In the genomic region with DNA sequence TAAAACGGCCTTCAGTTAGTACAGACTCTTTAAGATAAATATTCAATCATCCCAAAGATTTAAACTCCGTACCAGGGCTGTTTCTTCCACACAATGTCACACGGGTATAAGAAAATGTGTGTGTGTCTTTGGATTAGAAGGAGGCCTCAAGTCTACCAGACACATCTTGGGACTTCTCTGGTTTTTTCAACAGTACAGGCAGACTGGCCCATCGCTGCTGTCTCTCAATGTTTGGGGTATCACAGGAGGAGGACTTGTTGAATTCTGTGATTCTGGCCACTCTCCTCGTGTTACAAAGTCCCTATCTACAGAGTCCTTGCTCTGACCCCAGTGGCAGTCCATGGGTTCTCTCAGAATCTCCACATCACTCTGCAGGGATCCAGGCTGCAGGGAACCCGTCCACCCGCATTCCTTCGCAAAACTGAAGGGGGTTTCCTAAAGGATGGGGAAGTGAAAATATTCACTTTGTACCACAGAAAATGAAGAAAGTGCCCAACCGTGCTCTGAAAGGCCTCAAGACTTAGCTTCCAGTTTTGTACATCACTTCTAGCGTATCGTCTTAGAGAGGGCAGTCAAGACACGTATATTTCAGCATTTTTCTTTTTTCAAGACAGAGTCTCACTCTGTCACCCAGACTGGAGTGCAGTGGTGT, we compare ENCODE assay signal across 25 cellular contexts.
DNase-seq lines count a peak whose midpoint lies in the region; ATAC-seq lines count a peak whose summit lies in the region.
"Had no signal": no experiment of that assay in that cellular context is flagged by ENCODE, and none has a peak within 500 bp of the region (broad histone marks: within the 10 kb centered on the region; RNA-seq: fewer than 3 reads in every experiment).

No MANE protein-coding gene starts in this region.

- ATAC-seq in GM18502 (IDR thresholded peaks at IDR 0.05; ENCODE audit: poor library complexity, unreplicated experiment), result peak; percentile 61
- ATAC-seq in GM21381 (IDR thresholded peaks at IDR 0.05; ENCODE audit: unreplicated experiment), result peak; percentile 57
- peak; percentile 76 for ATAC-seq in HG03432 (IDR thresholded peaks at IDR 0.05; ENCODE audit: unreplicated experiment)
- ATAC-seq in stimulated activated memory B cell treated with anti-CD40 and anti-IgM and Interleukin-4, amounts not matched to agents 10 μg/mL and 1 μg/mL and 100 μg/mL, for 72 hours, result peak; percentile 88
- no peak for ATAC-seq in GM19463 (IDR thresholded peaks at IDR 0.05; ENCODE audit: unreplicated experiment)
- ATAC-seq: heart right ventricle, left lung, WTC11 had no signal

- DNase-seq in GDM1 (lab: John Stamatoyannopoulos, UW) (no peak), LoVo (ENCODE audit: low spot score) (no peak)
- DNase-seq: activated CD4-positive, alpha-beta memory T cell treated with anti-CD3 and anti-CD28 coated beads, Interleukin-2, amount 10 ng/mL, durations not matched to agents 7 days and 5 days; activated gamma-delta T cell treated with Interleukin-2 at 50 U/mL for 16 hours; activated T-cell treated with anti-CD3 and anti-CD28 coated beads for 4 hours; adrenal gland; CD4-positive, alpha-beta T cell; cortex of kidney; heart right ventricle; HFFc6; KG1; left lung; NCI-H1048; NCI-H2029 treated with DMSO at 0.1 percent for 48 hours; NCI-H446 treated with DMSO at 0.1 percent for 48 hours; nephron progenitor cell; posterior cingulate gyrus; stimulated activated naive CD4-positive, alpha-beta T cell; T-helper 2 cell had no signal

- no peaks in the 10 kb centered on the region for H3K27me3 Mint-ChIP-seq in stimulated activated memory B cell treated with anti-CD40 and anti-IgM and Interleukin-4, amounts not matched to agents 10 μg/mL and 1 μg/mL and 100 μg/mL, for 72 hours
- H3K27me3 Mint-ChIP-seq: activated CD4-positive, alpha-beta memory T cell treated with anti-CD3 and anti-CD28 coated beads, Interleukin-2, amount 10 ng/mL, durations not matched to agents 7 days and 5 days had no signal

- peak overlapping the region; percentile 58 for H3K27ac Mint-ChIP-seq in stimulated activated memory B cell treated with anti-CD40 and anti-IgM and Interleukin-4, amounts not matched to agents 10 μg/mL and 1 μg/mL and 100 μg/mL, for 72 hours
- H3K27ac Mint-ChIP-seq: activated CD4-positive, alpha-beta memory T cell treated with anti-CD3 and anti-CD28 coated beads, Interleukin-2, amount 10 ng/mL, durations not matched to agents 7 days and 5 days; CD4-positive, alpha-beta T cell; HFFc6; WTC11 had no signal

- peaks cover 6% of the 10 kb centered on the region for H3K36me3 Mint-ChIP-seq in stimulated activated memory B cell treated with anti-CD40 and anti-IgM and Interleukin-4, amounts not matched to agents 10 μg/mL and 1 μg/mL and 100 μg/mL, for 72 hours

- peaks cover 24% of the 10 kb centered on the region for H3K4me1 Mint-ChIP-seq in stimulated activated memory B cell treated with anti-CD40 and anti-IgM and Interleukin-4, amounts not matched to agents 10 μg/mL and 1 μg/mL and 100 μg/mL, for 72 hours
- H3K4me1 Mint-ChIP-seq: activated CD4-positive, alpha-beta memory T cell treated with anti-CD3 and anti-CD28 coated beads, Interleukin-2, amount 10 ng/mL, durations not matched to agents 7 days and 5 days had no signal

- no peak overlapping the region for H3K4me3 Mint-ChIP-seq in stimulated activated memory B cell treated with anti-CD40 and anti-IgM and Interleukin-4, amounts not matched to agents 10 μg/mL and 1 μg/mL and 100 μg/mL, for 72 hours
- H3K4me3 Mint-ChIP-seq: activated CD4-positive, alpha-beta memory T cell treated with anti-CD3 and anti-CD28 coated beads, Interleukin-2, amount 10 ng/mL, durations not matched to agents 7 days and 5 days; CD4-positive, alpha-beta T cell; HFFc6; nephron progenitor cell; WTC11 had no signal

- H3K9me3 Mint-ChIP-seq in stimulated activated memory B cell treated with anti-CD40 and anti-IgM and Interleukin-4, amounts not matched to agents 10 μg/mL and 1 μg/mL and 100 μg/mL, for 72 hours, result peaks cover 14% of the 10 kb centered on the region
